ENCODE assay signal across 8 cellular contexts in the genomic region with DNA sequence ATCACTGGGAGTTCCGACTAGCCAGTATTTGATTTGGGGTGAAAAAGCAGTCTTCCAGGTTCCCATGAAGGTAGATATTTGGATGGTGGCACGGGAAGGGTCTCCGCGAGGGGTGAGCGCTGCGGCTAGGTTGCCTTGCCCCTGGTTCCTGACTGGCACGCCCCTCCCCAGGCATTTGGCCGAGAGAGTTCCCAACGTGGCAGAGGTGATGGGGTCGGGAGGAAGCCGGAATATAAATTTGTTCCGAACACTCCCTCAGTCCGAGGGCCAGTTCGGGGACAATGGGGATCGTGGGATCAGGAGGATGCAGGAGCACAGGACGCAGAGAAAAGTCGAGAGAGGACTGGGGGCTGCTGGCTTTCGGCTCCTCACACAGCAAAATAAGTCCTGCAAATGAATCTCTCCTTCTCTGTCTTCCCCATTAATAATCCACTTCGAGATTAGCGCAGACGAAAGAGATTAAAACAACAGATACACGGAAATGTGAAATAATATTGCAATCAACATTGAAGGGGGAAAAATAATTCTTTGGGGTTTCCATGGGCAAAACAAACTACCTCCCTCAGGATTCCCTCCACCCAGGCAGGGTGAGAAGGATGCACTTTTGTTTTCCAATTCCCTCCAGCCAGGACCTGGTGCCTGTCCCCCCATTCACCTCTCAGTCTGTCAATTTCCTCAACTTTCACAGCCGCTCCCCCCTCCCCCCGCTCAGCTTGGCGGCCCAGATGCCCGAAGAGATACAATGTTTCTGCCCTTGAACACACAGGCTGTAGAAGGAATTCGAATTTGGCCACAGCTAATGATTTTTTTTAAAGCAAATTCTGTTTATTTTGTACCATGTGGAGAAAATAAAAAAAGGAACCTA. TPM values are rescaled to one million over a fixed set of nuclear protein-coding genes. Genes with fewer than 3 reads are reported as not detected.
DNase-seq lines count a peak whose midpoint lies in the region; ATAC-seq, FAIRE-seq and TF ChIP-seq lines count a peak whose summit lies in the region.

No MANE protein-coding gene starts in this region.

- peak overlapping the region; percentile 19 for H3K27ac Mint-ChIP-seq in activated T-cell treated with anti-CD3 and anti-CD28 coated beads, Interleukin-2, amount 50 U/mL, for 72 hours

- TF ChIP-seq CTCF in body of pancreas (IDR thresholded peaks at IDR 0.05) (no peak), right lobe of liver (IDR thresholded peaks at IDR 0.05) (no peak), thoracic aorta (IDR thresholded peaks at IDR 0.05) (no peak)

- peak overlapping the region; percentile 87 to 91 for H3K4me3 Mint-ChIP-seq in activated T-cell treated with anti-CD3 and anti-CD28 coated beads, Interleukin-2, amount 50 U/mL, for 72 hours

- peaks cover 15% of the 10 kb centered on the region for H3K4me1 ChIP-seq in body of pancreas
- no peaks in the 10 kb centered on the region for H3K4me1 ChIP-seq in right lobe of liver
- H3K4me1 ChIP-seq in thoracic aorta (ENCODE audit: control insufficient read depth in 1 of 2, low read depth in 2 of 2), result peaks cover 10 to 35% of the 10 kb centered on the region in 2 donors

- peaks cover 0 to 17% of the 10 kb centered on the region in 2 donors for H3K27me3 ChIP-seq in body of pancreas
- H3K27me3 ChIP-seq in right lobe of liver, result no peaks in the 10 kb centered on the region
- no peaks in the 10 kb centered on the region for H3K27me3 ChIP-seq in thoracic aorta (replicated peaks; ENCODE audit: insufficient read depth)

- H3K4me1 Mint-ChIP-seq in activated T-cell treated with anti-CD3 and anti-CD28 coated beads, Interleukin-2, amount 50 U/mL, for 72 hours (ENCODE audit: low read depth), result peaks cover 15% of the 10 kb centered on the region

- H3K9me3 ChIP-seq in body of pancreas (no peaks in the 10 kb centered on the region), right lobe of liver (no peaks in the 10 kb centered on the region), thoracic aorta (no peaks in the 10 kb centered on the region)

- H3K4me3 ChIP-seq in body of pancreas (no peak overlapping the region), right lobe of liver (peak overlapping the region; percentile 16 to 43 (median 33)), thoracic aorta (peak overlapping the region; percentile 93)

- no peak for ATAC-seq in activated T-cell treated with anti-CD3 and anti-CD28 coated beads, Interleukin-2, amount 50 U/mL, for 72 hours (replicated peaks in 1 of 2)
- ATAC-seq in body of pancreas (no peak), right lobe of liver (peak in 3 of 4 donors; percentile 7 to 16 (median 13)), thoracic aorta (ENCODE audit: insufficient number of reproducible peaks, low FRiP score, low read depth) (no peak)

- H3K36me3 Mint-ChIP-seq in activated T-cell treated with anti-CD3 and anti-CD28 coated beads, Interleukin-2, amount 50 U/mL, for 72 hours (ENCODE audit: insufficient read depth in 2 of 2), result peaks cover 0 to 2% of the 10 kb centered on the region in 2 donors

- no peak for DNase-seq in activated T-cell treated with anti-CD3 and anti-CD28 coated beads, Interleukin-2, amount 50 U/mL, for 72 hours
- DNase-seq in activated T-cell treated with anti-CD3 and anti-CD28 coated beads for 4 hours (no peak), body of pancreas (peak in 1 of 4 donors; percentile 23), right lobe of liver (peak in 1 of 3 donors; percentile 48), thoracic aorta (ENCODE audit: low spot score) (no peak), urothelium cell line (ENCODE audit: low spot score) (no peak), GM12891 (ENCODE audit: insufficient read length, low spot score) (no peak), NCI-H1105 treated with DMSO at 0.1 percent for 48 hours (lab: John Stamatoyannopoulos, UW) (no peak)

- no peak for FAIRE-seq in urothelium cell line (lab: Jason Lieb, UNC)
- no peak for FAIRE-seq in GM12891 (lab: Jason Lieb, UNC)

- no peaks in the 10 kb centered on the region for H3K9me3 Mint-ChIP-seq in activated T-cell treated with anti-CD3 and anti-CD28 coated beads, Interleukin-2, amount 50 U/mL, for 72 hours

- H3K36me3 ChIP-seq in body of pancreas (replicated peaks in 1 of 2; ENCODE audit: insufficient read depth in 1 of 2, low read depth in 2 of 2), result no peaks in the 10 kb centered on the region
- no peaks in the 10 kb centered on the region for H3K36me3 ChIP-seq in right lobe of liver
- H3K36me3 ChIP-seq in thoracic aorta, result no peaks in the 10 kb centered on the region

- 9% methylated on average over 27 of the region's 27 CpGs for WGBS in body of pancreas, 2 donors
- WGBS in right lobe of liver (ENCODE audit: insufficient coverage, low coverage, low lambda C conversion rate, missing lambda C conversion rate), result 10% methylated on average over 22 of the region's 27 CpGs

- TF ChIP-seq POLR2A in body of pancreas (IDR thresholded peaks at IDR 0.05), result no peak
- no peak for TF ChIP-seq POLR2A in right lobe of liver (IDR thresholded peaks at IDR 0.05)
- no peak for TF ChIP-seq POLR2A in GM12891 (IDR thresholded peaks at IDR 0.05; ENCODE audit: low read depth, low read length)

- peaks cover 46% of the 10 kb centered on the region for H3K27me3 Mint-ChIP-seq in activated T-cell treated with anti-CD3 and anti-CD28 coated beads, Interleukin-2, amount 50 U/mL, for 72 hours (ENCODE audit: low read depth)

- H3K27ac ChIP-seq in body of pancreas (peak overlapping the region in 3 of 4 donors; percentile 28 to 73 (median 35)), right lobe of liver (peak overlapping the region; percentile 16 to 79 (median 62)), thoracic aorta (peak overlapping the region; percentile 92 to 95)

- intact Hi-C loops in body of pancreas (cut with DNase I) (no loop called here), right lobe of liver (cut with DNase I) (no loop called here)

TF ChIP-seq in GM12891, 5 proteins besides CTCF, POLR2A, EP300 and RAD21:
- TF ChIP-seq POLR2AphosphoS5 (IDR thresholded peaks at IDR 0.05; ENCODE audit: low read depth, low read length) (no peak), POU2F2 (IDR thresholded peaks at IDR 0.05; ENCODE audit: low read depth, low read length) (no peak), SPI1 (IDR thresholded peaks at IDR 0.05; ENCODE audit: low read depth, low read length) (no peak), TAF1 (IDR thresholded peaks at IDR 0.05; ENCODE audit: low read depth, low read length) (no peak), PAX5 (IDR thresholded peaks at IDR 0.05; ENCODE audit: insufficient read depth, low read length, severe bottlenecking) (no peak)

RNA-seq across cellular contexts. Expression of a gene that starts 3.1 kb away (rescaled TPM):
- total RNA-seq in activated T-cell treated with anti-CD3 and anti-CD28 coated beads, Interleukin-2, amount 50 U/mL, for 72 hours, result 10 to 100 TPM; 22.5 to 58.2 TPM
- total RNA-seq in body of pancreas (10 to 100 TPM; 18.5 to 24.6 TPM), right lobe of liver (10 to 100 TPM; 13.5 to 35.9 (median 21.7) TPM), thoracic aorta (100 to 1,000 TPM; 122 to 190 TPM)
- 1.3 TPM for polyA plus RNA-seq in GM12891 (2012; ENCODE audit: low read depth, missing spikeins)

Comparison
In these comparisons a context has a peak if more than half of its experiments do, and no peak if none do; other contexts are left out.
1. ATAC-seq: peak in right lobe of liver (3 of 4); none in activated T-cell treated with anti-CD3 and anti-CD28 coated beads, Interleukin-2, amount 50 U/mL, for 72 hours (0 of 2), body of pancreas (single experiment) and thoracic aorta (single experiment).
2. H3K27ac ChIP-seq: peak in every context shown above with its lines; median percentile 94 in thoracic aorta; 62 in right lobe of liver; 35 in body of pancreas.
3. H3K4me3 ChIP-seq: peak in right lobe of liver (3 of 3) and thoracic aorta (single experiment); none in body of pancreas (0 of 2).